ENCODE assay signal across 10 cellular contexts in the genomic region with DNA sequence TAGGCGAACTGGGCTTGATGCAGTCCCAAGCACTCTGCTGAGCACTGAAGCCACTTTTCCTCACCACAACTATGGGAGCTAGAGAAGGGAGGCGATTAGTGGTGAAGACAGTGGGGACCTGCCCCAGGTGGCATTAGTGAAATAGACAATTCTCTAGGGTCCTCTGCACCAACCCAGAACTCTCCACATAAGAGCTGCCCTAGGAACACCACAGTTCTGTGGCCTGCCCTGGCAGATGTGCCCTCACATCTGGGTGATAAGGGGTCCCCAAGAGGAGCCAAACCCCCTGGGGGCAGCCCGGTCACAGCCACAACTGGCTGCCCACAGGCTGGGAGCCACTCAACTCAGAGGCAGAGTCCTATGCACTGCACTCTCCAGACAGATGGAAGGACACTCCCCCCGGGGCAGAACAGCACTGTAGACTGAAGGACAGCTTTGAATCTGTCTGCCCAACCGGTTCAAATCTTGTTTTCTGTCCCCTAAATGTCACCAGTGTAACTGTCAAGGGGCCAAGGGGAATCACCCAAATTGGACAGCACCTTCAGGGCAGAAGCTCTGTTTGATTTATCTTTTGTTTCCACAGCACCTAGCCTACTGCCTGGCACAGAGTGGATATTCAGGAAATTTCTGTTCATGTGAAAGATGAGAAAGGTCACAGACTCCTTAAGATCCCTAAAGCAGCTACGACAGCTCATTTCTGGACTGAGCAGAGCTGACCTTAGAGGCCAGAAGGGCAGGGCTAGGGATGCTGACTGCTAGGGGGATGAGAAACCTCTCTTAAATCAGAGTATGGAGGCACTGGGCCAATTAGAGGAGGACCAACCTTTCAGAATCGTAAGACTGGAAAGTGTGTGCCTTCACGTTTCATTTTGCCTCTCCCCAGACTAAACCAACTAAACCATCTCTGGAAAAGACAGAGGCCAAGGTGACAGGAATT. TPM values are rescaled to one million over a fixed set of nuclear protein-coding genes. Genes with fewer than 3 reads are reported as not detected.
DNase-seq lines count a peak whose midpoint lies in the region; ATAC-seq lines count a peak whose summit lies in the region.
"Had no signal": no experiment of that assay in that cellular context is flagged by ENCODE, and none has a peak within 500 bp of the region (broad histone marks: within the 10 kb centered on the region; RNA-seq: fewer than 3 reads in every experiment).

No MANE protein-coding gene starts in this region.

- H3K36me3 Mint-ChIP-seq in T-helper 17 cell (ENCODE audit: low read depth): no peaks in the 10 kb centered on the region
- H3K36me3 Mint-ChIP-seq in natural killer cell treated with Interleukin-12 subunit alpha and Interleukin-12 subunit beta and Interleukin-15 and Interleukin-18, amount 100 ng/mL, for 72 hours: no peaks in the 10 kb centered on the region

- no peaks in the 10 kb centered on the region for H3K9me3 ChIP-seq in T-helper 17 cell (ENCODE audit: control insufficient read depth, low read length, poor library complexity, severe bottlenecking)
- H3K9me3 ChIP-seq: testis had no signal

- peak overlapping the region; percentile 95 for H3K27ac Mint-ChIP-seq in T-helper 17 cell
- peak overlapping the region; percentile 36 to 79 for H3K27ac Mint-ChIP-seq in natural killer cell treated with Interleukin-12 subunit alpha and Interleukin-12 subunit beta and Interleukin-15 and Interleukin-18, amount 100 ng/mL, for 72 hours

- DNase-seq in ELF-1 (ENCODE audit: low read depth, low spot score) (peak; percentile 74), T-helper 17 cell (no peak), NCI-H1105 treated with DMSO at 0.1 percent for 48 hours (lab: John Stamatoyannopoulos, UW) (no peak), CD1c-positive myeloid dendritic cell (ENCODE audit: extremely low spot score) (no peak), NCI-H2107 treated with DMSO at 0.1 percent for 48 hours (lab: John Stamatoyannopoulos, UW; ENCODE audit: unreplicated experiment) (no peak)
- no peak for DNase-seq in natural killer cell treated with Interleukin-12 subunit alpha and Interleukin-12 subunit beta and Interleukin-15 and Interleukin-18, amount 100 ng/mL, for 72 hours (ENCODE audit: low spot score)
- DNase-seq in activated effector memory CD4-positive, alpha-beta T cell treated with Interleukin-2 at 50 U/mL for 16 hours: no peak
- DNase-seq: NCI-H774, testis had no signal

- no peaks in the 10 kb centered on the region for H3K27me3 Mint-ChIP-seq in T-helper 17 cell
- H3K27me3 Mint-ChIP-seq in natural killer cell treated with Interleukin-12 subunit alpha and Interleukin-12 subunit beta and Interleukin-15 and Interleukin-18, amount 100 ng/mL, for 72 hours: no peaks in the 10 kb centered on the region

- H3K4me1 Mint-ChIP-seq in T-helper 17 cell: peaks cover 64% of the 10 kb centered on the region
- H3K4me1 Mint-ChIP-seq in natural killer cell treated with Interleukin-12 subunit alpha and Interleukin-12 subunit beta and Interleukin-15 and Interleukin-18, amount 100 ng/mL, for 72 hours (ENCODE audit: low read depth in 2 of 2): peaks cover 55 to 62% of the 10 kb centered on the region in 2 donors

- no peaks in the 10 kb centered on the region for H3K9me3 Mint-ChIP-seq in natural killer cell treated with Interleukin-12 subunit alpha and Interleukin-12 subunit beta and Interleukin-15 and Interleukin-18, amount 100 ng/mL, for 72 hours

- peak overlapping the region; percentile 7 for H3K4me3 Mint-ChIP-seq in T-helper 17 cell
- H3K4me3 Mint-ChIP-seq in natural killer cell treated with Interleukin-12 subunit alpha and Interleukin-12 subunit beta and Interleukin-15 and Interleukin-18, amount 100 ng/mL, for 72 hours: no peak overlapping the region

- ATAC-seq in GM21825 (IDR thresholded peaks at IDR 0.05; ENCODE audit: unreplicated experiment) (peak; percentile 25), T-helper 17 cell (peak; percentile 7)
- no peak for ATAC-seq in natural killer cell treated with Interleukin-12 subunit alpha and Interleukin-12 subunit beta and Interleukin-15 and Interleukin-18, amount 100 ng/mL, for 72 hours

RNA-seq across cellular contexts. Expression of a gene that starts 41.2 kb away (rescaled TPM):
- 100 to 1,000 TPM; 128 to 166 TPM for total RNA-seq in T-helper 17 cell
- 10 to 100 TPM; 27.2 to 35.2 TPM for total RNA-seq in natural killer cell treated with Interleukin-12 subunit alpha and Interleukin-12 subunit beta and Interleukin-15 and Interleukin-18, amount 100 ng/mL, for 72 hours

Comparison
In these comparisons a context has a peak if more than half of its experiments do, and no peak if none do; other contexts are left out.
1. ATAC-seq: peak in GM21825 (single experiment) and T-helper 17 cell (single experiment); none in natural killer cell treated with Interleukin-12 subunit alpha and Interleukin-12 subunit beta and Interleukin-15 and Interleukin-18, amount 100 ng/mL, for 72 hours (0 of 2).